ENCODE assay signal across 10 cellular contexts in genomic region chr9:127132921-127133647, GRCh38. TPM values are rescaled to one million over a fixed set of nuclear protein-coding genes. Genes with fewer than 3 reads are reported as not detected.
DNase-seq lines count a peak whose midpoint lies in the region; ATAC-seq and TF ChIP-seq lines count a peak whose summit lies in the region.
"Had no signal": no experiment of that assay in that cellular context is flagged by ENCODE, and none has a peak within 500 bp of the region (broad histone marks: within the 10 kb centered on the region; RNA-seq: fewer than 3 reads in every experiment).

No MANE protein-coding gene starts in this region.

- peak; percentile 54 for DNase-seq in NCI-H748 (lab: John Stamatoyannopoulos, UW; ENCODE audit: unreplicated experiment)
- DNase-seq in NCI-H748 treated with DMSO at 0.1 percent for 48 hours (lab: John Stamatoyannopoulos, UW) = no peak
- DNase-seq in astrocyte of the spinal cord (ENCODE audit: low read depth, low spot score) = peak; percentile 58
- no peak for DNase-seq in lung (ENCODE audit: low spot score)
- DNase-seq in upper lobe of left lung = peak; percentile 67 to 68
- no peak for DNase-seq in G401 (ENCODE audit: low spot score)
- no peak for DNase-seq in NCI-H1436 (lab: John Stamatoyannopoulos, UW)
- DNase-seq: activated naive CD4-positive, alpha-beta T cell; NCI-H526 had no signal

- 53 to 75% methylated on average over 15 of the region's 15 CpGs for WGBS in lung, 2 donors
- WGBS in upper lobe of left lung, 2 donors = 55 to 59% methylated on average over 11 to 15 of the region's 15 CpGs

- no peak for TF ChIP-seq CTCF in astrocyte of the spinal cord (IDR thresholded peaks at IDR 0.05; ENCODE audit: low read depth, low read length)
- TF ChIP-seq CTCF in lung (IDR thresholded peaks at IDR 0.05; ENCODE audit: control extremely low read depth, extremely low read depth) = no peak
- peak in 1 of 6 experiments; percentile 5 for TF ChIP-seq CTCF in upper lobe of left lung (IDR thresholded peaks at IDR 0.05)

- peak; percentile 22 for ATAC-seq in lung (ENCODE audit: insufficient read depth, low FRiP score)
- ATAC-seq in upper lobe of left lung (ENCODE audit: low FRiP score in 2 of 2) = peak in 1 of 2 donors; percentile 23
- ATAC-seq in HG03159 (IDR thresholded peaks at IDR 0.05; ENCODE audit: unreplicated experiment) = no peak

- H3K4me1 ChIP-seq in lung (ENCODE audit: control insufficient read depth in 2 of 2, insufficient read depth in 2 of 2, low read length in 2 of 2) (peaks cover 11 to 16% of the 10 kb centered on the region in 2 donors), upper lobe of left lung (peaks cover 23 to 45% (median 34%) of the 10 kb centered on the region in 4 donors)

- H3K4me3 ChIP-seq in astrocyte of the spinal cord (ENCODE audit: low read depth, low read length) = no peak overlapping the region
- no peak overlapping the region for H3K4me3 ChIP-seq in lung
- H3K4me3 ChIP-seq in upper lobe of left lung = no peak overlapping the region

- peak overlapping the region; percentile 35 to 84 for H3K27ac ChIP-seq in lung (ENCODE audit: low read depth in 1 of 2, low read length in 1 of 2)
- peak overlapping the region; percentile 61 to 76 (median 66) for H3K27ac ChIP-seq in upper lobe of left lung

- in situ Hi-C loops in astrocyte of the spinal cord (cut with HindIII; ENCODE audit: low sequenced_read_pairs) = no loop called here
- in situ Hi-C loops in G401 (cut with HindIII; ENCODE audit: low sequenced_read_pairs) = no loop called here

- no peaks in the 10 kb centered on the region for H3K27me3 ChIP-seq in lung (ENCODE audit: control insufficient read depth, insufficient read depth)
- no peaks in the 10 kb centered on the region for H3K27me3 ChIP-seq in upper lobe of left lung

- H3K36me3 ChIP-seq in lung (ENCODE audit: control insufficient read depth in 2 of 2, insufficient read depth in 2 of 2, low read length in 2 of 2) (no peaks in the 10 kb centered on the region), upper lobe of left lung (no peaks in the 10 kb centered on the region)

- no peak for TF ChIP-seq EP300 in upper lobe of left lung (IDR thresholded peaks at IDR 0.05)

- no peak for TF ChIP-seq POLR2A in upper lobe of left lung (IDR thresholded peaks at IDR 0.05)

- peaks cover 0 to 1% of the 10 kb centered on the region in 2 donors for H3K9me3 ChIP-seq in lung (ENCODE audit: control insufficient read depth in 2 of 2, insufficient read depth in 1 of 2, low read length in 1 of 2)
- no peaks in the 10 kb centered on the region for H3K9me3 ChIP-seq in upper lobe of left lung

RNA-seq across cellular contexts. Expression of gene ANGPTL2, which starts 10.6 kb away (rescaled TPM):
- 10 to 100 TPM in 1 of 2 donors, 1 to 10 TPM in 1; 9.5 to 18.8 TPM for total RNA-seq in lung
- polyA plus RNA-seq in lung = 10 to 100 TPM in 1 of 2 donors, 1 to 10 TPM in 1; 7.5 to 12.6 TPM
- 10 to 100 TPM in 2 of 6 donors, 1 to 10 TPM in 4; 3.9 to 26.0 (median 7.9) TPM for total RNA-seq in upper lobe of left lung
- 10.3 and 24.4 TPM in 2 replicates for total RNA-seq in G401 (2014; rRNA removed; shearing (Covaris generic))

Comparison
In these comparisons a context has a peak if more than half of its experiments do, and no peak if none do; other contexts are left out.
1. DNase-seq: peak in NCI-H748 (single experiment), astrocyte of the spinal cord (single experiment) and upper lobe of left lung (2 of 2); none in NCI-H748 treated with DMSO at 0.1 percent for 48 hours (single experiment), lung (single experiment), G401 (single experiment) and NCI-H1436 (single experiment).